Comparison of ENCODE assay signal across 1 cellular context in the genomic region with DNA sequence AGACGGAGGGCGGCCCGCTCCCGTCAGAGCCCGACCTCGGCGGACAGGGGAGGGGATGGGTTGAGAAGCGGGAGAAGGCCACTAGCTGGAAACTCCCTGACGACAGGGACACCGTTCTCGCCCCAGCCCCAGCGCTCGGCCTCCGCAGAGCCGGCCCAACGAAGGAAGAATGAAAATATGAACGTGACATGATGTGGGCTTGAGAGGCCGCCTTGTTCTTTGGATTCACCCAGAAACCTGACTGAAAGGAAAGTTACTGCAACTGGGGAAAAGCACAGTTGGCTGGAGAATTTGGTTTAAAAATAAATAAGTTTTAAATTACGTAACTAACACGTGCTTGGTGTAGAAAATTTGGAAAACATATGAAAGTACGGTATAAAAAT.
TF ChIP-seq lines count a peak whose summit lies in the region.

No MANE protein-coding gene starts in this region.

TF ChIP-seq in HepG2, 621 proteins besides CTCF, POLR2A, EP300 and RAD21 (continued from another document):
- TF ChIP-seq, protein P1, sequence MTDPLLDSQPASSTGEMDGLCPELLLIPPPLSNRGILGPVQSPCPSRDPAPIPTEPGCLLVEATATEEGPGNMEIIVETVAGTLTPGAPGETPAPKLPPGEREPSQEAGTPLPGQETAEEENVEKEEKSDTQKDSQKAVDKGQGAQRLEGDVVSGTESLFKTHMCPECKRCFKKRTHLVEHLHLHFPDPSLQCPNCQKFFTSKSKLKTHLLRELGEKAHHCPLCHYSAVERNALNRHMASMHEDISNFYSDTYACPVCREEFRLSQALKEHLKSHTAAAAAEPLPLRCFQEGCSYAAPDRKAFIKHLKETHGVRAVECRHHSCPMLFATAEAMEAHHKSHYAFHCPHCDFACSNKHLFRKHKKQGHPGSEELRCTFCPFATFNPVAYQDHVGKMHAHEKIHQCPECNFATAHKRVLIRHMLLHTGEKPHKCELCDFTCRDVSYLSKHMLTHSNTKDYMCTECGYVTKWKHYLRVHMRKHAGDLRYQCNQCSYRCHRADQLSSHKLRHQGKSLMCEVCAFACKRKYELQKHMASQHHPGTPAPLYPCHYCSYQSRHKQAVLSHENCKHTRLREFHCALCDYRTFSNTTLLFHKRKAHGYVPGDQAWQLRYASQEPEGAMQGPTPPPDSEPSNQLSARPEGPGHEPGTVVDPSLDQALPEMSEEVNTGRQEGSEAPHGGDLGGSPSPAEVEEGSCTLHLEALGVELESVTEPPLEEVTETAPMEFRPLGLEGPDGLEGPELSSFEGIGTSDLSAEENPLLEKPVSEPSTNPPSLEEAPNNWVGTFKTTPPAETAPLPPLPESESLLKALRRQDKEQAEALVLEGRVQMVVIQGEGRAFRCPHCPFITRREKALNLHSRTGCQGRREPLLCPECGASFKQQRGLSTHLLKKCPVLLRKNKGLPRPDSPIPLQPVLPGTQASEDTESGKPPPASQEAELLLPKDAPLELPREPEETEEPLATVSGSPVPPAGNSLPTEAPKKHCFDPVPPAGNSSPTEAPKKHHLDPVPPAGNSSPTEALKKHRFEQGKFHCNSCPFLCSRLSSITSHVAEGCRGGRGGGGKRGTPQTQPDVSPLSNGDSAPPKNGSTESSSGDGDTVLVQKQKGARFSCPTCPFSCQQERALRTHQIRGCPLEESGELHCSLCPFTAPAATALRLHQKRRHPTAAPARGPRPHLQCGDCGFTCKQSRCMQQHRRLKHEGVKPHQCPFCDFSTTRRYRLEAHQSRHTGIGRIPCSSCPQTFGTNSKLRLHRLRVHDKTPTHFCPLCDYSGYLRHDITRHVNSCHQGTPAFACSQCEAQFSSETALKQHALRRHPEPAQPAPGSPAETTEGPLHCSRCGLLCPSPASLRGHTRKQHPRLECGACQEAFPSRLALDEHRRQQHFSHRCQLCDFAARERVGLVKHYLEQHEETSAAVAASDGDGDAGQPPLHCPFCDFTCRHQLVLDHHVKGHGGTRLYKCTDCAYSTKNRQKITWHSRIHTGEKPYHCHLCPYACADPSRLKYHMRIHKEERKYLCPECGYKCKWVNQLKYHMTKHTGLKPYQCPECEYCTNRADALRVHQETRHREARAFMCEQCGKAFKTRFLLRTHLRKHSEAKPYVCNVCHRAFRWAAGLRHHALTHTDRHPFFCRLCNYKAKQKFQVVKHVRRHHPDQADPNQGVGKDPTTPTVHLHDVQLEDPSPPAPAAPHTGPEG (CRISPR knock-in tag; IDR thresholded peaks at IDR 0.05) = no peak
